20 cellular contexts compared by ENCODE assay signal in genomic region chr2:36973320-36973719, GRCh38. TPM values are rescaled to one million over a fixed set of nuclear protein-coding genes. Genes with fewer than 3 reads are reported as not detected.
DNase-seq lines count a peak whose midpoint lies in the region; FAIRE-seq and TF ChIP-seq lines count a peak whose summit lies in the region.
"Had no signal": no experiment of that assay in that cellular context is flagged by ENCODE, and none has a peak within 500 bp of the region (broad histone marks: within the 10 kb centered on the region; RNA-seq: fewer than 3 reads in every experiment).

No MANE protein-coding gene starts in this region.

- CTCF ChIA-PET in endothelial cell of umbilical vein (lab: Charles Lee), result interaction anchor here (0.8 to 1.4 kb wide), 3 partner anchors 14 to 22 kb away, joined by 3 to 4 read pairs (median 3); no protein-coding TSS in a partner anchor

- H3K27ac Mint-ChIP-seq in nephron progenitor cell, result peak overlapping the region; percentile 16
- H3K27ac Mint-ChIP-seq: CD8-positive, alpha-beta memory T cell had no signal

- TF ChIP-seq CTCF in endothelial cell of umbilical vein (IDR thresholded peaks at IDR 0.05; ENCODE audit: extremely low read depth in 1 of 2, insufficient read depth in 1 of 2, low read depth in 1 of 2, low read length in 2 of 2), result no peak
- no peak for TF ChIP-seq CTCF in nephron progenitor cell (IDR thresholded peaks at IDR 0.05)
- TF ChIP-seq CTCF in suprapubic skin (IDR thresholded peaks at IDR 0.05), result no peak

- FAIRE-seq in endothelial cell of umbilical vein (lab: Jason Lieb, UNC), result peak; percentile 48
- FAIRE-seq: GM12878, GM18507 had no signal

- 66% methylated on average over 2 of the region's 2 CpGs for WGBS in suprapubic skin

- peaks cover 5% of the 10 kb centered on the region for H3K4me1 Mint-ChIP-seq in nephron progenitor cell
- H3K4me1 Mint-ChIP-seq: CD8-positive, alpha-beta memory T cell had no signal

- POLR2A ChIA-PET in endothelial cell of umbilical vein (lab: Charles Lee), result no interaction called here

- no peak overlapping the region for H3K9ac ChIP-seq in endothelial cell of umbilical vein (replicated peaks; ENCODE audit: extremely low read depth, insufficient read depth, low read length)

- peaks cover 5% of the 10 kb centered on the region for H3K36me3 Mint-ChIP-seq in nephron progenitor cell (ENCODE audit: low read depth)

- TF ChIP-seq EP300 in suprapubic skin (IDR thresholded peaks at IDR 0.05), result no peak

- no peak for TF ChIP-seq POLR2A in endothelial cell of umbilical vein (IDR thresholded peaks at IDR 0.05; ENCODE audit: low read depth, low read length)
- TF ChIP-seq POLR2A in suprapubic skin (IDR thresholded peaks at IDR 0.05), result no peak

- H3K4me2 ChIP-seq in endothelial cell of umbilical vein (ENCODE audit: insufficient read depth, low read length), result no peak overlapping the region

- peak; percentile 13 for DNase-seq in NCI-H2227 treated with DMSO at 0.1 percent for 48 hours (lab: John Stamatoyannopoulos, UW)
- no peak for DNase-seq in NCI-H2227 (lab: John Stamatoyannopoulos, UW; ENCODE audit: unreplicated experiment)
- DNase-seq in OCI-M1 (lab: John Stamatoyannopoulos, UW), result peak; percentile 68
- DNase-seq in endothelial cell of umbilical vein (ENCODE audit: low read depth, low spot score), result peak; percentile 92
- no peak for DNase-seq in nephron progenitor cell
- DNase-seq in ureter (ENCODE audit: low spot score), result no peak
- DNase-seq in NK-92 treated with Interleukin-12 subunit alpha and Interleukin-12 subunit beta, amount 100 ng/mL, for 24 hours (lab: John Stamatoyannopoulos, UW), result no peak
- DNase-seq in suprapubic skin (ENCODE audit: low spot score in 2 of 2), result no peak
- DNase-seq: CD8-positive, alpha-beta memory T cell; DMS79 treated with DMSO at 0.1 percent for 48 hours; KG1; NCI-H1048; NCI-H1436 treated with DMSO at 0.1 percent for 48 hours; NCI-H2081; NCI-H510A treated with DMSO at 0.1 percent for 48 hours; SIG-M5 had no signal

- H3K27me3 ChIP-seq in endothelial cell of umbilical vein (ENCODE audit: control insufficient read depth in 2 of 2, insufficient read depth in 2 of 2, low read length in 2 of 2) (no peaks in the 10 kb centered on the region), suprapubic skin (no peaks in the 10 kb centered on the region)

- H3K27ac ChIP-seq in endothelial cell of umbilical vein (ENCODE audit: insufficient read depth, low read depth, low read length) (no peak overlapping the region), suprapubic skin (no peak overlapping the region)
- H3K27ac ChIP-seq: 22Rv1 had no signal

- BruUV-seq in endothelial cell of umbilical vein (replicated peaks; lab: Mats Ljungman, UMichigan), result no TSS peak

- H3K4me3 Mint-ChIP-seq in nephron progenitor cell, result no peak overlapping the region
- H3K4me3 Mint-ChIP-seq: CD8-positive, alpha-beta memory T cell had no signal

- intact Hi-C loops in endothelial cell of umbilical vein (cut with micrococcal nuclease), result no loop called here

- H3K36me3 ChIP-seq in endothelial cell of umbilical vein (ENCODE audit: control insufficient read depth in 2 of 2, extremely low read depth in 1 of 2, insufficient read depth in 2 of 2, low read length in 2 of 2) (no peaks in the 10 kb centered on the region), suprapubic skin (no peaks in the 10 kb centered on the region)
- H3K36me3 ChIP-seq: HAP-1 had no signal

- H3K9me3 ChIP-seq in endothelial cell of umbilical vein (replicated peaks; ENCODE audit: control insufficient read depth, insufficient read depth, low read length) (no peaks in the 10 kb centered on the region), suprapubic skin (no peaks in the 10 kb centered on the region)
- H3K9me3 ChIP-seq: HAP-1 had no signal

- no peaks in the 10 kb centered on the region for H3K9me1 ChIP-seq in endothelial cell of umbilical vein (replicated peaks; ENCODE audit: control insufficient read depth, extremely low read depth, insufficient read depth, low read length)

- H3K4me1 ChIP-seq in endothelial cell of umbilical vein (ENCODE audit: control insufficient read depth, extremely low read depth, insufficient read depth, low read length) (peaks cover 3% of the 10 kb centered on the region), suprapubic skin (no peaks in the 10 kb centered on the region)

- no peaks in the 10 kb centered on the region for H3K79me2 ChIP-seq in endothelial cell of umbilical vein (ENCODE audit: control insufficient read depth, insufficient read depth, low read length)

- H3K4me3 ChIP-seq in endothelial cell of umbilical vein (replicated peaks in 1 of 3; ENCODE audit: insufficient read depth in 1 of 3, low read depth in 1 of 3, low read length in 3 of 3) (no peak overlapping the region), suprapubic skin (no peak overlapping the region)
- H3K4me3 ChIP-seq: GM12878, HAP-1 had no signal

- peaks cover 10% of the 10 kb centered on the region for H3K27me3 Mint-ChIP-seq in nephron progenitor cell (ENCODE audit: low read depth, poor library complexity)
- H3K27me3 Mint-ChIP-seq: CD8-positive, alpha-beta memory T cell had no signal

- H4K20me1 ChIP-seq in endothelial cell of umbilical vein (replicated peaks; ENCODE audit: control insufficient read depth, extremely low read depth, insufficient read depth, low read length), result no peaks in the 10 kb centered on the region

- no peak overlapping the region for H2AFZ ChIP-seq in endothelial cell of umbilical vein (ENCODE audit: low read depth, low read length)

- dilution Hi-C loops in endothelial cell of umbilical vein (cut with MboI; ENCODE audit: extremely low pct_ligation_motif_present, low sequenced_read_pairs), result no loop called here

- peaks cover 4% of the 10 kb centered on the region for H3K9me3 Mint-ChIP-seq in nephron progenitor cell
- H3K9me3 Mint-ChIP-seq: CD8-positive, alpha-beta memory T cell had no signal

TF ChIP-seq in endothelial cell of umbilical vein, 7 proteins besides CTCF, POLR2A, EP300 and RAD21:
- no peak for TF ChIP-seq FOS (IDR thresholded peaks at IDR 0.05; ENCODE audit: borderline replicate concordance, insufficient read depth, low read length)
- no peak for TF ChIP-seq JUN (IDR thresholded peaks at IDR 0.05; ENCODE audit: borderline replicate concordance, insufficient read depth, insufficient read length, low read depth)
- no peak for TF ChIP-seq GATA2 (IDR thresholded peaks at IDR 0.05; ENCODE audit: insufficient read depth, insufficient read length, low read depth, low read length)
- no peak for TF ChIP-seq MAX (IDR thresholded peaks at IDR 0.05; ENCODE audit: insufficient read depth, insufficient read length)
- TF ChIP-seq MYC (IDR thresholded peaks at IDR 0.05; ENCODE audit: low read depth, low read length), result no peak
- no peak for TF ChIP-seq POLR2AphosphoS5 (IDR thresholded peaks at IDR 0.05; ENCODE audit: insufficient read depth, low read depth, low read length)
- no peak for TF ChIP-seq EZH2 (IDR thresholded peaks at IDR 0.05; ENCODE audit: borderline replicate concordance, low read depth, low read length, severe bottlenecking)

RNA-seq across cellular contexts. Expression of gene STRN, which starts 7.0 kb away (rescaled TPM):
- total RNA-seq in endothelial cell of umbilical vein, result 32.6 and 33.4 TPM in 2 replicates
- 6.7 and 7.6 TPM in 2 replicates for polyA plus RNA-seq in endothelial cell of umbilical vein
- polyA plus RNA-seq in endothelial cell of umbilical vein (2011; cell fraction: cytosol; rRNA removed), result 8.1 and 8.3 TPM in 2 replicates
- 15.6 and 20.4 TPM in 2 replicates for polyA plus RNA-seq in endothelial cell of umbilical vein (2011; cell fraction: nucleus; rRNA removed)
- 15.9 and 22.0 TPM in 2 replicates for polyA plus RNA-seq in endothelial cell of umbilical vein (2012)
- polyA minus RNA-seq in endothelial cell of umbilical vein, result 33.3 and 34.2 TPM in 2 replicates
- 15.2 TPM for polyA minus RNA-seq in endothelial cell of umbilical vein (2011; cell fraction: cytosol; rRNA and poly(A)+ RNA removed)
- polyA minus RNA-seq in endothelial cell of umbilical vein (2011; cell fraction: nucleus; rRNA and poly(A)+ RNA removed), result 27.1 and 32.7 TPM in 2 replicates
- 26.7 TPM for total RNA-seq in ureter
- 10 to 100 TPM; 28.6 to 39.6 (median 37.5) TPM for total RNA-seq in suprapubic skin

Comparison
In these comparisons a context has a peak if more than half of its experiments do, and no peak if none do; other contexts are left out.
1. DNase-seq: peak in NCI-H2227 treated with DMSO at 0.1 percent for 48 hours (single experiment), OCI-M1 (single experiment) and endothelial cell of umbilical vein (single experiment); none in NCI-H2227 (single experiment), nephron progenitor cell (single experiment), ureter (single experiment), NK-92 treated with Interleukin-12 subunit alpha and Interleukin-12 subunit beta, amount 100 ng/mL, for 24 hours (single experiment) and suprapubic skin (0 of 2).